17 cellular contexts compared by ENCODE assay signal in genomic region chr10:28120043-28120749, GRCh38.
A peak's percentile ranks its signal among the peaks of the same experiment; 100 is the strongest.
DNase-seq lines count a peak whose midpoint lies in the region; ATAC-seq and TF ChIP-seq lines count a peak whose summit lies in the region.
"Had no signal": no experiment of that assay in that cellular context is flagged by ENCODE, and none has a peak within 500 bp of the region (broad histone marks: within the 10 kb centered on the region; RNA-seq: fewer than 3 reads in every experiment).

No MANE protein-coding gene starts in this region.

- H3K27ac ChIP-seq in A673 (ENCODE audit: low read depth, low read length, poor library complexity, severe bottlenecking) = peak overlapping the region; percentile 51

- peak; percentile 37 for DNase-seq in A673 (ENCODE audit: low spot score)
- peak; percentile 8 for DNase-seq in LNCaP clone FGC (ENCODE audit: low read depth)
- DNase-seq in astrocyte of the hippocampus (ENCODE audit: low read depth, low spot score) = peak; percentile 39
- DNase-seq in left lobe of liver (ENCODE audit: low spot score) = peak; percentile 68
- DNase-seq in activated T-helper 2 cell treated with anti-CD3 and anti-CD28 coated beads, Interferon-gamma antibody, Interleukin-2, Interleukin-4, amounts not matched to agents 10 μg/mL and 5 μg/mL and 100 μg/mL, durations not matched to agents 14 hours and 24 hours and 36 hours (ENCODE audit: low spot score) = no peak
- no peak for DNase-seq in RPMI8226
- DNase-seq: activated CD4-positive, alpha-beta memory T cell treated with anti-CD3 and anti-CD28 coated beads for 36 hours; activated naive CD4-positive, alpha-beta T cell treated with anti-CD3 and anti-CD28 coated beads for 36 hours; DMS79 treated with DMSO at 0.1 percent for 48 hours; esophagus squamous epithelium; mucosa of descending colon; NCI-H1092; NCI-H526; retina had no signal

- H3K27ac Mint-ChIP-seq in activated T-helper 2 cell treated with anti-CD3 and anti-CD28 coated beads, Interferon-gamma antibody, Interleukin-2, Interleukin-4, amounts not matched to agents 10 μg/mL and 5 μg/mL and 100 μg/mL, durations not matched to agents 14 hours and 24 hours and 36 hours = no peak overlapping the region
- H3K27ac Mint-ChIP-seq: activated CD4-positive, alpha-beta memory T cell treated with anti-CD3 and anti-CD28 coated beads for 36 hours; activated naive CD4-positive, alpha-beta T cell treated with anti-CD3 and anti-CD28 coated beads for 36 hours had no signal

- no peaks in the 10 kb centered on the region for H3K27me3 Mint-ChIP-seq in activated T-helper 2 cell treated with anti-CD3 and anti-CD28 coated beads, Interferon-gamma antibody, Interleukin-2, Interleukin-4, amounts not matched to agents 10 μg/mL and 5 μg/mL and 100 μg/mL, durations not matched to agents 14 hours and 24 hours and 36 hours (ENCODE audit: low read depth)
- H3K27me3 Mint-ChIP-seq: activated CD4-positive, alpha-beta memory T cell treated with anti-CD3 and anti-CD28 coated beads for 36 hours had no signal

- CTCF ChIA-PET in A673 (lab: Charles Lee) = no interaction called here

- H3K9me3 Mint-ChIP-seq in activated T-helper 2 cell treated with anti-CD3 and anti-CD28 coated beads, Interferon-gamma antibody, Interleukin-2, Interleukin-4, amounts not matched to agents 10 μg/mL and 5 μg/mL and 100 μg/mL, durations not matched to agents 14 hours and 24 hours and 36 hours = no peaks in the 10 kb centered on the region
- H3K9me3 Mint-ChIP-seq: activated CD4-positive, alpha-beta memory T cell treated with anti-CD3 and anti-CD28 coated beads for 36 hours; activated naive CD4-positive, alpha-beta T cell treated with anti-CD3 and anti-CD28 coated beads for 36 hours had no signal

- H3K4me3 ChIP-seq in A673 (ENCODE audit: low read depth, low read length, poor library complexity, severe bottlenecking) (no peak overlapping the region), LNCaP clone FGC (ENCODE audit: low read depth, low read length) (no peak overlapping the region)
- H3K4me3 ChIP-seq: esophagus squamous epithelium, mucosa of descending colon had no signal

- ATAC-seq in left lobe of liver (peak; percentile 89), GM21423 (IDR thresholded peaks at IDR 0.05; ENCODE audit: unreplicated experiment) (no peak), HG03095 (IDR thresholded peaks at IDR 0.05; ENCODE audit: unreplicated experiment) (no peak)
- ATAC-seq: mucosa of descending colon, Right ventricle myocardium inferior had no signal

- peaks cover 17% of the 10 kb centered on the region for H3K4me1 ChIP-seq in A673 (ENCODE audit: insufficient read depth, low read length, poor library complexity, severe bottlenecking)

- no TSS peak for BruUV-seq in A673 (replicated peaks; lab: Mats Ljungman, UMichigan)

- H3K9me3 ChIP-seq in A673 (ENCODE audit: low read depth, low read length, poor library complexity, severe bottlenecking) = no peaks in the 10 kb centered on the region
- H3K9me3 ChIP-seq: esophagus squamous epithelium, mucosa of descending colon had no signal

- H3K4me3 Mint-ChIP-seq in activated T-helper 2 cell treated with anti-CD3 and anti-CD28 coated beads, Interferon-gamma antibody, Interleukin-2, Interleukin-4, amounts not matched to agents 10 μg/mL and 5 μg/mL and 100 μg/mL, durations not matched to agents 14 hours and 24 hours and 36 hours (ENCODE audit: low read depth) = no peak overlapping the region
- H3K4me3 Mint-ChIP-seq: activated CD4-positive, alpha-beta memory T cell treated with anti-CD3 and anti-CD28 coated beads for 36 hours; activated naive CD4-positive, alpha-beta T cell treated with anti-CD3 and anti-CD28 coated beads for 36 hours had no signal

- no peaks in the 10 kb centered on the region for H3K36me3 Mint-ChIP-seq in activated T-helper 2 cell treated with anti-CD3 and anti-CD28 coated beads, Interferon-gamma antibody, Interleukin-2, Interleukin-4, amounts not matched to agents 10 μg/mL and 5 μg/mL and 100 μg/mL, durations not matched to agents 14 hours and 24 hours and 36 hours (ENCODE audit: low read depth)

- POLR2A ChIA-PET in A673 (lab: Charles Lee; ENCODE audit: low non-redundant PET) = interaction anchor here (0.6 kb wide), 1 partner anchor 288 kb away, joined by 3 read pairs; no protein-coding TSS in a partner anchor

- no peaks in the 10 kb centered on the region for H3K36me3 ChIP-seq in A673 (ENCODE audit: insufficient read depth, low read length, poor library complexity, severe bottlenecking)

- TF ChIP-seq CTCF in A673 (conservative IDR thresholded peaks at IDR 0.05; ENCODE audit: low read depth, low read length) = no peak
- TF ChIP-seq CTCF in LNCaP clone FGC (IDR thresholded peaks at IDR 0.05; ENCODE audit: control insufficient read depth, extremely low read depth, insufficient read depth) = no peak

- no peaks in the 10 kb centered on the region for H3K27me3 ChIP-seq in A673 (replicated peaks; ENCODE audit: insufficient read depth, low read depth, low read length, poor library complexity)
- H3K27me3 ChIP-seq: esophagus squamous epithelium had no signal

- intact Hi-C loops in A673 (cut with micrococcal nuclease; ENCODE audit: unreplicated experiment) = no loop called here
- intact Hi-C loops in activated T-helper 2 cell treated with anti-CD3 and anti-CD28 coated beads, Interferon-gamma antibody, Interleukin-2, Interleukin-4, amounts not matched to agents 10 μg/mL and 5 μg/mL and 100 μg/mL, durations not matched to agents 14 hours and 24 hours and 36 hours (cut with micrococcal nuclease) = no loop called here

- H3K4me1 Mint-ChIP-seq in activated T-helper 2 cell treated with anti-CD3 and anti-CD28 coated beads, Interferon-gamma antibody, Interleukin-2, Interleukin-4, amounts not matched to agents 10 μg/mL and 5 μg/mL and 100 μg/mL, durations not matched to agents 14 hours and 24 hours and 36 hours (ENCODE audit: low read depth) = peaks cover 11% of the 10 kb centered on the region

Comparison
In these comparisons a context has a peak if more than half of its experiments do, and no peak if none do; other contexts are left out.
1. DNase-seq: peak in A673 (single experiment), LNCaP clone FGC (single experiment), astrocyte of the hippocampus (single experiment) and left lobe of liver (single experiment); none in activated T-helper 2 cell treated with anti-CD3 and anti-CD28 coated beads, Interferon-gamma antibody, Interleukin-2, Interleukin-4, amounts not matched to agents 10 μg/mL and 5 μg/mL and 100 μg/mL, durations not matched to agents 14 hours and 24 hours and 36 hours (single experiment) and RPMI8226 (single experiment).